ENCODE assay signal across 1 cellular context in genomic region chr17:50348522-50349240, GRCh38.
TF ChIP-seq lines count a peak whose summit lies in the region.

No MANE protein-coding gene starts in this region.

TF ChIP-seq in H1, 55 proteins besides CTCF, POLR2A, EP300 and RAD21:
- TF ChIP-seq POLR2AphosphoS5 (IDR thresholded peaks at IDR 0.05; ENCODE audit: low read depth, low read length) (0 out of 2 replicates have a peak, but pooled peaks have one; percentile 8), RFX5 (IDR thresholded peaks at IDR 0.05; ENCODE audit: borderline replicate concordance, low read depth, low read length) (no peak), HDAC6 (IDR thresholded peaks at IDR 0.05; ENCODE audit: low read depth, low read length) (no peak), SIN3A (conservative IDR thresholded peaks at IDR 0.05 in 1 of 2, IDR thresholded peaks at IDR 0.05 in 1 of 2; ENCODE audit: low read depth in 1 of 2, low read length in 2 of 2) (no peak)
